Comparison of ENCODE assay signal across 28 cellular contexts in genomic region chr10:103089493-103089892, GRCh38.
DNase-seq lines count a peak whose midpoint lies in the region; ATAC-seq and TF ChIP-seq lines count a peak whose summit lies in the region.
"Had no signal": no experiment of that assay in that cellular context is flagged by ENCODE, and none has a peak within 500 bp of the region (broad histone marks: within the 10 kb centered on the region; RNA-seq: fewer than 3 reads in every experiment).

No MANE protein-coding gene starts in this region.

- WGBS in spleen, 5 donors, result 83 to 94% (median 90%) methylated on average over 10 of the region's 10 CpGs

- POLR2A ChIA-PET in activated CD4-positive, alpha-beta T cell treated with anti-CD3 and anti-CD28 coated beads for 36 hours (lab: Charles Lee), result no interaction called here

- CTCF ChIA-PET in activated CD4-positive, alpha-beta T cell treated with anti-CD3 and anti-CD28 coated beads for 36 hours (lab: Charles Lee), result interaction anchor here (0.6 to 0.7 kb wide), 2 partner anchors 191 to 397 kb away, joined by 3 read pairs; no protein-coding TSS in a partner anchor

- peaks cover 71% of the 10 kb centered on the region for H3K36me3 Mint-ChIP-seq in activated CD4-positive, alpha-beta T cell treated with anti-CD3 and anti-CD28 coated beads, Interleukin-2, amount 10 ng/mL, durations not matched to agents 24 days and 14 days (ENCODE audit: low read depth)
- H3K36me3 Mint-ChIP-seq in activated CD4-positive, alpha-beta T cell treated with anti-CD3 and anti-CD28 coated beads for 36 hours (ENCODE audit: low read depth), result peaks cover 44% of the 10 kb centered on the region
- H3K36me3 Mint-ChIP-seq in activated naive CD4-positive, alpha-beta T cell treated with anti-CD3 and anti-CD28 coated beads, Interleukin-2, amount 50 U/mL, for 72 hours, result peaks cover 0 to 16% of the 10 kb centered on the region in 2 donors
- H3K36me3 Mint-ChIP-seq in nephron progenitor cell (ENCODE audit: low read depth), result peaks cover 72% of the 10 kb centered on the region

- H3K27me3 ChIP-seq in spleen (replicated peaks in 1 of 7), result no peaks in the 10 kb centered on the region

- no peak overlapping the region for H3K27ac ChIP-seq in spleen
- H3K27ac ChIP-seq: 22Rv1, C4-2B, HL-60, KMS-11, PC-9 had no signal

- no peak for ATAC-seq in activated CD4-positive, alpha-beta T cell treated with anti-CD3 and anti-CD28 coated beads for 36 hours
- ATAC-seq in activated naive CD4-positive, alpha-beta T cell treated with anti-CD3 and anti-CD28 coated beads, Interleukin-2, amount 50 U/mL, for 72 hours, result no peak
- ATAC-seq: HCT116 had no signal

- H3K9me3 ChIP-seq in spleen, result no peaks in the 10 kb centered on the region

- peaks cover 2 to 100% (median 93%) of the 10 kb centered on the region in 6 donors for H3K36me3 ChIP-seq in spleen

- intact Hi-C loops in activated CD4-positive, alpha-beta T cell treated with anti-CD3 and anti-CD28 coated beads, Interleukin-2, amount 10 ng/mL, durations not matched to agents 24 days and 14 days (cut with micrococcal nuclease), result no loop called here
- intact Hi-C loops in activated CD4-positive, alpha-beta T cell treated with anti-CD3 and anti-CD28 coated beads for 36 hours (cut with DNase I, micrococcal nuclease), result no loop called here
- intact Hi-C loops in spleen (cut with DNase I; ENCODE audit: low total_unique reads), result no loop called here

- no peaks in the 10 kb centered on the region for H3K4me1 Mint-ChIP-seq in activated CD4-positive, alpha-beta T cell treated with anti-CD3 and anti-CD28 coated beads, Interleukin-2, amount 10 ng/mL, durations not matched to agents 24 days and 14 days
- no peaks in the 10 kb centered on the region for H3K4me1 Mint-ChIP-seq in activated CD4-positive, alpha-beta T cell treated with anti-CD3 and anti-CD28 coated beads for 36 hours
- H3K4me1 Mint-ChIP-seq in nephron progenitor cell, result no peaks in the 10 kb centered on the region
- H3K4me1 Mint-ChIP-seq: B cell; CD8-positive, alpha-beta memory T cell; IgD-negative memory B cell had no signal

- TF ChIP-seq CTCF in nephron progenitor cell (IDR thresholded peaks at IDR 0.05) (no peak), spleen (IDR thresholded peaks at IDR 0.05 in 8 of 11, conservative IDR thresholded peaks at IDR 0.05 in 3 of 11) (no peak)

- H3K9me3 Mint-ChIP-seq in activated CD4-positive, alpha-beta T cell treated with anti-CD3 and anti-CD28 coated beads, Interleukin-2, amount 10 ng/mL, durations not matched to agents 24 days and 14 days, result no peaks in the 10 kb centered on the region
- H3K9me3 Mint-ChIP-seq in activated CD4-positive, alpha-beta T cell treated with anti-CD3 and anti-CD28 coated beads for 36 hours (ENCODE audit: low read depth), result no peaks in the 10 kb centered on the region
- H3K9me3 Mint-ChIP-seq in activated naive CD4-positive, alpha-beta T cell treated with anti-CD3 and anti-CD28 coated beads, Interleukin-2, amount 50 U/mL, for 72 hours, result no peaks in the 10 kb centered on the region
- H3K9me3 Mint-ChIP-seq in nephron progenitor cell, result no peaks in the 10 kb centered on the region
- H3K9me3 Mint-ChIP-seq: CD8-positive, alpha-beta memory T cell; IgD-negative memory B cell had no signal

- H3K4me1 ChIP-seq in spleen, result no peaks in the 10 kb centered on the region

- no peak overlapping the region for H3K4me3 ChIP-seq in spleen
- H3K4me3 ChIP-seq: PC-9 had no signal

- no peak for TF ChIP-seq POLR2A in spleen (IDR thresholded peaks at IDR 0.05)

- H3K4me3 Mint-ChIP-seq in activated CD4-positive, alpha-beta T cell treated with anti-CD3 and anti-CD28 coated beads, Interleukin-2, amount 10 ng/mL, durations not matched to agents 24 days and 14 days, result no peak overlapping the region
- H3K4me3 Mint-ChIP-seq in activated CD4-positive, alpha-beta T cell treated with anti-CD3 and anti-CD28 coated beads for 36 hours, result no peak overlapping the region
- H3K4me3 Mint-ChIP-seq in nephron progenitor cell, result no peak overlapping the region
- H3K4me3 Mint-ChIP-seq: B cell; CD8-positive, alpha-beta memory T cell; IgD-negative memory B cell had no signal

- peak; percentile 23 for DNase-seq in activated CD4-positive, alpha-beta T cell treated with anti-CD3 and anti-CD28 coated beads, Interleukin-2, amount 10 ng/mL, durations not matched to agents 24 days and 14 days
- DNase-seq in activated CD4-positive, alpha-beta T cell treated with anti-CD3 and anti-CD28 coated beads for 36 hours, result no peak
- no peak for DNase-seq in activated naive CD4-positive, alpha-beta T cell treated with anti-CD3 and anti-CD28 coated beads, Interleukin-2, amount 50 U/mL, for 72 hours (ENCODE audit: low spot score in 2 of 2)
- no peak for DNase-seq in activated naive CD4-positive, alpha-beta T cell treated with anti-CD3 and anti-CD28 coated beads, Interleukin-2, amount 50 U/mL, for 16 hours
- DNase-seq in nephron progenitor cell (no peak), SIG-M5 treated with dmso at 0.1 percent for 504 hours (lab: John Stamatoyannopoulos, UW; ENCODE audit: unreplicated experiment) (no peak), GF-D8 (lab: John Stamatoyannopoulos, UW) (no peak), spleen (no peak)
- DNase-seq: CD8-positive, alpha-beta memory T cell; DMS 273 treated with DMSO at 0.1 percent for 48 hours; DMS79; EL; GDM1; NCI-H1048; NCI-H1417; NCI-H1694; NCI-H2029 treated with DMSO at 0.1 percent for 48 hours; NCI-H2227 treated with DMSO at 0.1 percent for 48 hours; NCI-H526 treated with DMSO at 0.1 percent for 48 hours; PC-9; Right ventricle myocardium superior had no signal

- H3K27ac Mint-ChIP-seq in activated CD4-positive, alpha-beta T cell treated with anti-CD3 and anti-CD28 coated beads, Interleukin-2, amount 10 ng/mL, durations not matched to agents 24 days and 14 days, result no peak overlapping the region
- H3K27ac Mint-ChIP-seq in activated CD4-positive, alpha-beta T cell treated with anti-CD3 and anti-CD28 coated beads for 36 hours, result no peak overlapping the region
- peak overlapping the region; percentile 63 to 89 for H3K27ac Mint-ChIP-seq in activated naive CD4-positive, alpha-beta T cell treated with anti-CD3 and anti-CD28 coated beads, Interleukin-2, amount 50 U/mL, for 72 hours
- peak overlapping the region; percentile 80 for H3K27ac Mint-ChIP-seq in nephron progenitor cell
- H3K27ac Mint-ChIP-seq: B cell, IgD-negative memory B cell had no signal

- H3K27me3 Mint-ChIP-seq in activated CD4-positive, alpha-beta T cell treated with anti-CD3 and anti-CD28 coated beads, Interleukin-2, amount 10 ng/mL, durations not matched to agents 24 days and 14 days, result no peaks in the 10 kb centered on the region
- no peaks in the 10 kb centered on the region for H3K27me3 Mint-ChIP-seq in activated CD4-positive, alpha-beta T cell treated with anti-CD3 and anti-CD28 coated beads for 36 hours
- H3K27me3 Mint-ChIP-seq in nephron progenitor cell (ENCODE audit: low read depth, poor library complexity), result no peaks in the 10 kb centered on the region
- H3K27me3 Mint-ChIP-seq: B cell; CD8-positive, alpha-beta memory T cell; IgD-negative memory B cell had no signal

Comparison
In these comparisons a context has a peak if more than half of its experiments do, and no peak if none do; other contexts are left out.
1. H3K27ac Mint-ChIP-seq: peak in activated naive CD4-positive, alpha-beta T cell treated with anti-CD3 and anti-CD28 coated beads, Interleukin-2, amount 50 U/mL, for 72 hours (2 of 2) and nephron progenitor cell (single experiment); none in activated CD4-positive, alpha-beta T cell treated with anti-CD3 and anti-CD28 coated beads, Interleukin-2, amount 10 ng/mL, durations not matched to agents 24 days and 14 days (single experiment) and activated CD4-positive, alpha-beta T cell treated with anti-CD3 and anti-CD28 coated beads for 36 hours (single experiment).